Comparison of ENCODE assay signal across 16 cellular contexts in the genomic region with DNA sequence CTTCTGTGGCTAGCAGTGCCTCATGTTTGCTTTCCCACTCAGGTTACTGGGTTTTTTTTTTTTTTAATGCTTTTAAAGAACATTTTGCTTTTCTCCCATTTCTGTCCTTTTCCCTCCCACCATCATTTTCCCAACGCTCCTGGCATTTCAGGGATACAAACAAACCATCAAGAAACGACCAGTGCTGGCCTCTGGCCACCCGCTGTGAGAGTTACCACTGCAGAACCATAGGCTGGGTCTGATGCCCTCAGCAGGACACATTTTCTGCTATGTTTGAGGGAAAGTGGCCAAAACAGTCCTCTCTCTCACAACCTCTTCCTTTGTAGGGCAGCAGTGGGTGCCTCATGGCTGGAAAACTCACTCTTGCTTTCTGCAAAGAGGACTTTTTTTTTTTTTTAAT.
"Had no signal": no experiment of that assay in that cellular context is flagged by ENCODE, and none has a peak within 500 bp of the region (broad histone marks: within the 10 kb centered on the region; RNA-seq: fewer than 3 reads in every experiment).

No MANE protein-coding gene starts in this region.

- H3K4me3 ChIP-seq: body of pancreas, right atrium auricular region, skin epidermis, transverse colon, uterus had no signal

- DNase-seq: activated B cell treated with CpG ODN at 0.5 μM for 24 hours; activated CD4-positive, alpha-beta memory T cell treated with anti-CD3 and anti-CD28 coated beads for 36 hours; activated CD4-positive, alpha-beta T cell treated with anti-CD3 and anti-CD28 coated beads for 4 hours; activated naive CD4-positive, alpha-beta T cell treated with anti-CD3 and anti-CD28 coated beads for 36 hours; activated T-cell treated with anti-CD3 and anti-CD28 coated beads, Interleukin-2, amount 50 U/mL, for 1 hour; dermis blood vessel endothelial cell; effector memory CD8-positive, alpha-beta T cell; left ventricle myocardium superior; stimulated activated naive CD8-positive, alpha-beta T cell treated with anti-CD3 and anti-CD28 coated beads, Interleukin-15, Interleukin-2, amounts not matched to agents 100 U/mL and 50 U/mL, for 24 hours; transverse colon; uterus had no signal

- H3K36me3 ChIP-seq: right atrium auricular region, transverse colon, uterus had no signal

- H3K9me3 ChIP-seq: body of pancreas, transverse colon, uterus had no signal

- H3K27ac ChIP-seq: right atrium auricular region, skin epidermis, transverse colon, uterus had no signal

- FAIRE-seq: keratinocyte had no signal

- H3K4me1 ChIP-seq: right atrium auricular region, transverse colon, uterus had no signal

- H3K27me3 ChIP-seq: body of pancreas, right atrium auricular region, transverse colon, uterus had no signal

- ATAC-seq: activated T-helper 17 cell treated with anti-CD3 and anti-CD28 coated beads, Interleukin-2, amount 50 U/mL, for 72 hours; effector memory CD8-positive, alpha-beta T cell; left ventricle myocardium superior; stimulated activated naive CD8-positive, alpha-beta T cell treated with anti-CD3 and anti-CD28 coated beads, Interleukin-15, Interleukin-2, amounts not matched to agents 100 U/mL and 50 U/mL, for 24 hours had no signal
